1 cellular context compared by ENCODE assay signal in the genomic region with DNA sequence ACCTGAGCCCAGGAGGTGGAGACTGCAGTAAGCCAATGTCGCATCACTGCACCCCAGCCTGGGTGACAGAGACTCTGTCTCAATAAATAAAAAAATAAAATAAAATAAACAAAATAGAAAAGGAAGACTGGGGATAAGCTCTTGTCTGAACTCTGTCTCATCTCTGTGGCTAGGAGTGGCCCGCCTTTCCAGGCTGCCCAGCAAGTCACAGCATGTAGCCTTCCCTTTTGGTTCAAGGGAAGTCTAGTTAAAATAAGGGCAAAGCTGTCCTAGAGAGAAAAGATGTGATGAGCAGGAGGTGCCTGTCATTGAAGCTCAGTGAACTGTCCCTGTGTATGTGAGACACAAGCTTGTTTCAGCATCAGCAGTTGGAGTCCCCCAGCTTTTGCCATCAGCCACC.
TF ChIP-seq lines count a peak whose summit lies in the region.

No MANE protein-coding gene starts in this region.

TF ChIP-seq in H1, 55 proteins besides CTCF, POLR2A, EP300 and RAD21:
- no peak for TF ChIP-seq EZH2 (IDR thresholded peaks at IDR 0.05; ENCODE audit: low read depth, low read length, severe bottlenecking)
- TF ChIP-seq SP2 (IDR thresholded peaks at IDR 0.05; ENCODE audit: low read length): no peak
- no peak for TF ChIP-seq SUZ12 (IDR thresholded peaks at IDR 0.05; ENCODE audit: low read length)
- no peak for TF ChIP-seq SIN3A (conservative IDR thresholded peaks at IDR 0.05 in 1 of 2, IDR thresholded peaks at IDR 0.05 in 1 of 2; ENCODE audit: low read depth in 1 of 2, low read length in 2 of 2)
- no peak for TF ChIP-seq CREB1 (IDR thresholded peaks at IDR 0.05)
- no peak for TF ChIP-seq YY1 (IDR thresholded peaks at IDR 0.05; ENCODE audit: low read depth, low read length)
- TF ChIP-seq FOSL1 (IDR thresholded peaks at IDR 0.05; ENCODE audit: insufficient read depth, low read depth, low read length): no peak
TF ChIP-seq in H1: peak in this region for 0.
